In genomic region chr7:93053209-93053945, GRCh38 we compare ENCODE assay signal across 1 cellular context.
TF ChIP-seq lines count a peak whose summit lies in the region.

No MANE protein-coding gene starts in this region.

TF ChIP-seq in K562, 482 proteins besides CTCF, POLR2A, EP300 and RAD21 (continued from another document):
- TF ChIP-seq, protein P1, sequence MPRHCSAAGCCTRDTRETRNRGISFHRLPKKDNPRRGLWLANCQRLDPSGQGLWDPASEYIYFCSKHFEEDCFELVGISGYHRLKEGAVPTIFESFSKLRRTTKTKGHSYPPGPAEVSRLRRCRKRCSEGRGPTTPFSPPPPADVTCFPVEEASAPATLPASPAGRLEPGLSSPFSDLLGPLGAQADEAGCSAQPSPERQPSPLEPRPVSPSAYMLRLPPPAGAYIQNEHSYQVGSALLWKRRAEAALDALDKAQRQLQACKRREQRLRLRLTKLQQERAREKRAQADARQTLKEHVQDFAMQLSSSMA (CRISPR knock-in tag; IDR thresholded peaks at IDR 0.05) = no peak
- TF ChIP-seq GTF2A2 (tag; IDR thresholded peaks at IDR 0.05) (no peak), MCM5 (IDR thresholded peaks at IDR 0.05; ENCODE audit: low read depth) (no peak), ZNF146 (CRISPR knock-in tag; IDR thresholded peaks at IDR 0.05; ENCODE audit: unreplicated experiment) (no peak), ZNF212 (CRISPR knock-in tag; IDR thresholded peaks at IDR 0.05) (no peak), ZNF41 (CRISPR knock-in tag; conservative IDR thresholded peaks at IDR 0.05) (no peak), CBX5 (IDR thresholded peaks at IDR 0.05; ENCODE audit: borderline replicate concordance, low read depth) (no peak), RFX1 (IDR thresholded peaks at IDR 0.05) (no peak), PRDM10 (IDR thresholded peaks at IDR 0.05; ENCODE audit: partially characterized antibody) (peak; percentile 32), TAF15 (IDR thresholded peaks at IDR 0.05; ENCODE audit: low read depth, low read length) (no peak), PURB (CRISPR knock-in tag; IDR thresholded peaks at IDR 0.05; ENCODE audit: low read depth) (no peak)
- TF ChIP-seq, protein P2, sequence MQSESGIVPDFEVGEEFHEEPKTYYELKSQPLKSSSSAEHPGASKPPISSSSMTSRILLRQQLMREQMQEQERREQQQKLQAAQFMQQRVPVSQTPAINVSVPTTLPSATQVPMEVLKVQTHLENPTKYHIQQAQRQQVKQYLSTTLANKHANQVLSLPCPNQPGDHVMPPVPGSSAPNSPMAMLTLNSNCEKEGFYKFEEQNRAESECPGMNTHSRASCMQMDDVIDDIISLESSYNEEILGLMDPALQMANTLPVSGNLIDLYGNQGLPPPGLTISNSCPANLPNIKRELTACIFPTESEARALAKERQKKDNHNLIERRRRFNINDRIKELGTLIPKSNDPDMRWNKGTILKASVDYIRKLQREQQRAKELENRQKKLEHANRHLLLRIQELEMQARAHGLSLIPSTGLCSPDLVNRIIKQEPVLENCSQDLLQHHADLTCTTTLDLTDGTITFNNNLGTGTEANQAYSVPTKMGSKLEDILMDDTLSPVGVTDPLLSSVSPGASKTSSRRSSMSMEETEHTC (IDR thresholded peaks at IDR 0.05) = no peak
